In the genomic region with DNA sequence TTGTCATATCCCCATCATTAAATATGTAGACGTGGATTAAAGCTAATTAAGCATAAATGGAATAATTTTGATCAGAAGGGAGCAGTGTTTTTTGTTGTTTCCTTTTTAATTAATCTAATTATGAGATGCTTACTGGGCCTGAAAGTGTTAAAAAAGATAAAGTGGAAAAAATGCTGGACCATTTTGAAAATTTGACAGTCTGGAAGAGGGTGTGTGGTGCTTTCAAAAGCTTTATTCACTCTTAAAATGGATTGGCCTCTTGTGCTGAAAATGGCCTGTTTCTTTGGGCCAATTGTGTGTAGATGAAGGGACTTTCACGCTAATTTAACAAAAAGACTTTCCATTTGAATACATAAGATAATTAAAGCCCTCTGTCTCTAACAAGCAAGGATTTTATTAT, we compare ENCODE assay signal across 8 cellular contexts. TPM values are rescaled to one million over a fixed set of nuclear protein-coding genes. Genes with fewer than 3 reads are reported as not detected.
DNase-seq lines count a peak whose midpoint lies in the region; ATAC-seq and TF ChIP-seq lines count a peak whose summit lies in the region.

No MANE protein-coding gene starts in this region.

- H3K9ac ChIP-seq in mesendoderm (ENCODE audit: low read length) = peak overlapping the region; percentile 33

- H3K4me3 ChIP-seq in heart right ventricle (peak overlapping the region in 9 of 10 donors; percentile 36 to 86 (median 67)), brain microvascular endothelial cell (ENCODE audit: low read depth, low read length) (peak overlapping the region; percentile 73), mesendoderm (ENCODE audit: low read length) (no peak overlapping the region), vagina (peak overlapping the region; percentile 49 to 59)

- whole genome bisulfite sequencing in heart right ventricle, 2 donors = 40 to 44% methylated on average over 2 of the region's 2 CpGs
- WGBS in mesendoderm (ENCODE audit: extremely low coverage, insufficient coverage, low lambda C conversion rate) = no CpG with 5 or more reads among the region's 2 CpGs

- H3K9me3 ChIP-seq in heart right ventricle (no peaks in the 10 kb centered on the region), vagina (no peaks in the 10 kb centered on the region)

- H3K27me3 ChIP-seq in heart right ventricle (no peaks in the 10 kb centered on the region), brain microvascular endothelial cell (replicated peaks) (no peaks in the 10 kb centered on the region), mesendoderm (ENCODE audit: insufficient read depth, low read length, poor library complexity) (no peaks in the 10 kb centered on the region), vagina (no peaks in the 10 kb centered on the region)

- no peak overlapping the region for H4K8ac ChIP-seq in mesendoderm (ENCODE audit: low read depth, low read length)

- H3K4ac ChIP-seq in mesendoderm (ENCODE audit: low read depth, low read length) = no peak overlapping the region

- H4K5ac ChIP-seq in mesendoderm (ENCODE audit: low read length) = no peak overlapping the region

- H3K23ac ChIP-seq in mesendoderm (ENCODE audit: low read length) = no peak overlapping the region

- no peaks in the 10 kb centered on the region for H3K36me3 ChIP-seq in heart right ventricle
- no peaks in the 10 kb centered on the region for H3K36me3 ChIP-seq in brain microvascular endothelial cell (replicated peaks)
- no peaks in the 10 kb centered on the region for H3K36me3 ChIP-seq in mesendoderm (ENCODE audit: control insufficient read depth, insufficient read depth, low read length)
- no peaks in the 10 kb centered on the region for H3K36me3 ChIP-seq in vagina

- H3K79me1 ChIP-seq in mesendoderm (ENCODE audit: low read length) = no peaks in the 10 kb centered on the region

- no peak for TF ChIP-seq POLR2A in vagina (IDR thresholded peaks at IDR 0.05)

- peaks cover 16 to 85% (median 80%) of the 10 kb centered on the region in 9 donors for H3K4me1 ChIP-seq in heart right ventricle
- H3K4me1 ChIP-seq in mesendoderm (ENCODE audit: control insufficient read depth, low read depth, low read length) = peaks cover 7% of the 10 kb centered on the region
- H3K4me1 ChIP-seq in vagina = peaks cover 82% of the 10 kb centered on the region

- TF ChIP-seq CTCF in heart right ventricle (IDR thresholded peaks at IDR 0.05) (no peak), brain microvascular endothelial cell (IDR thresholded peaks at IDR 0.05; ENCODE audit: low read depth, low read length, missing control alignments) (no peak), vagina (IDR thresholded peaks at IDR 0.05) (no peak)

- no peak overlapping the region for H2BK15ac ChIP-seq in mesendoderm (replicated peaks; ENCODE audit: low read depth)

- no peak overlapping the region for H3K4me2 ChIP-seq in mesendoderm (ENCODE audit: low read length)

- peak overlapping the region in 7 of 10 donors; percentile 77 to 93 (median 84) for H3K27ac ChIP-seq in heart right ventricle
- peak overlapping the region; percentile 86 for H3K27ac ChIP-seq in brain microvascular endothelial cell
- H3K27ac ChIP-seq in mesendoderm (ENCODE audit: low read depth, low read length) = no peak overlapping the region
- H3K27ac ChIP-seq in vagina = peak overlapping the region; percentile 83

- no peak overlapping the region for H2BK120ac ChIP-seq in mesendoderm (ENCODE audit: low read depth, low read length)

- no peak overlapping the region for H3K18ac ChIP-seq in mesendoderm (ENCODE audit: low read length)

- no peak for DNase-seq in heart right ventricle
- no peak for DNase-seq in cardiac septum (ENCODE audit: low spot score)
- DNase-seq in brain microvascular endothelial cell = no peak
- DNase-seq in mesendoderm = peak; percentile 41
- no peak for DNase-seq in vagina (ENCODE audit: extremely low spot score in 2 of 2)
- DNase-seq in CD1c-positive myeloid dendritic cell (ENCODE audit: extremely low spot score) = no peak

- H2BK5ac ChIP-seq in mesendoderm (ENCODE audit: low read length) = no peak overlapping the region

- intact Hi-C loops in heart right ventricle (cut with DNase I) = loop anchor here in 4 of 10 donors (2.0 to 5.0 kb wide), 3 partner anchors 93 to 137 kb away; no protein-coding TSS in a partner anchor
- intact Hi-C loops in cardiac septum (cut with DNase I) = loop anchor here (5.0 kb wide), 1 partner anchor 137 kb away; no protein-coding TSS in a partner anchor
- intact Hi-C loops in vagina (cut with DNase I) = loop anchor here (10.0 kb wide), 2 partner anchors 85 to 135 kb away; no protein-coding TSS in a partner anchor

- in situ Hi-C loops in brain microvascular endothelial cell (cut with HindIII; ENCODE audit: low pct_ligation_motif_present, low sequenced_read_pairs) = no loop called here

- ATAC-seq in heart right ventricle = no peak
- ATAC-seq in HG03025 (IDR thresholded peaks at IDR 0.05; ENCODE audit: low FRiP score, unreplicated experiment) = no peak
- ATAC-seq in HG02759 (IDR thresholded peaks at IDR 0.05; ENCODE audit: unreplicated experiment) = no peak

- H3K56ac ChIP-seq in mesendoderm (ENCODE audit: low read length) = no peak overlapping the region

- H3K79me2 ChIP-seq in mesendoderm (ENCODE audit: control insufficient read depth, insufficient read depth, low read length) = peaks cover 57% of the 10 kb centered on the region

- no peak overlapping the region for H2AK5ac ChIP-seq in mesendoderm (ENCODE audit: low read length)

RNA-seq across cellular contexts. Expression of a gene that starts 1.8 kb away (rescaled TPM):
- total RNA-seq in heart right ventricle (10 to 100 TPM; 36.3 to 62.5 (median 56.0) TPM), cardiac septum (40.2 TPM), vagina (32.7 TPM)
- 10 to 100 TPM in 1 of 2 donors, 1 to 10 TPM in 1; 1.7 to 21.6 TPM for polyA plus RNA-seq in heart right ventricle
- polyA plus RNA-seq in mesendoderm (2013, experiment 1 of 2) = 8.0 TPM
- polyA plus RNA-seq in mesendoderm (2013, experiment 2 of 2) = 7.4 TPM
